Comparison of ENCODE assay signal across 17 cellular contexts in the genomic region with DNA sequence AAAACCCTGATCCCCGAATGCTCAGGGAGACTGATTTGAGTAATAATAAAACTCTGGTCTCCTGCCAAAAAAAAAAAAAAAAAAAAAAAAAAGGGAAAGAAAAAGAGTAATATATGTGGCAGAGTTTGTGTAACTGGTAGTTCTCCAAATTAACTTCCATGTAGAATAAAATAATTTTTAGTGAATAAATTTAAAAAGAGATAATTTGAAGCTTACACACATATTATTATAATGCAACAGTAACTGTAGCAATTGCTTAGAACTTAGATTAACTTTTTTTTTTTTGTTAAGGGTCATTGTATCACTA. TPM values are rescaled to one million over a fixed set of nuclear protein-coding genes. Genes with fewer than 3 reads are reported as not detected.
A peak's percentile ranks its signal among the peaks of the same experiment; 100 is the strongest.
DNase-seq lines count a peak whose midpoint lies in the region; ATAC-seq and TF ChIP-seq lines count a peak whose summit lies in the region.
"Had no signal": no experiment of that assay in that cellular context is flagged by ENCODE, and none has a peak within 500 bp of the region (broad histone marks: within the 10 kb centered on the region; RNA-seq: fewer than 3 reads in every experiment).

No MANE protein-coding gene starts in this region.

- no peaks in the 10 kb centered on the region for H3K9me3 ChIP-seq in fibroblast of lung (ENCODE audit: control insufficient read depth, insufficient read depth, low read depth, low read length)
- H3K9me3 ChIP-seq: SJCRH30 had no signal

- no peak for DNase-seq in activated naive CD4-positive, alpha-beta T cell (lab: John Stamatoyannopoulos, UW)
- DNase-seq in activated CD8-positive, alpha-beta T cell treated with anti-CD3 and anti-CD28 coated beads, Interleukin-2, amount 10 ng/mL, durations not matched to agents 7 days and 5 days = no peak
- no peak for DNase-seq in fibroblast of lung (ENCODE audit: low read depth in 2 of 2)
- DNase-seq in stimulated activated naive B cell treated with anti-CD40 and anti-IgM and Interleukin-4, amounts not matched to agents 10 μg/mL and 1 μg/mL and 100 μg/mL, for 72 hours = no peak
- DNase-seq in nucleus accumbens (lab: John Stamatoyannopoulos, UW) = no peak
- no peak for DNase-seq in RWPE1 (ENCODE audit: low spot score)
- DNase-seq in SIG-M5 treated with dmso at 0.1 percent for 504 hours (lab: John Stamatoyannopoulos, UW; ENCODE audit: unreplicated experiment) = no peak
- DNase-seq: activated CD8-positive, alpha-beta memory T cell treated with anti-CD3 and anti-CD28 coated beads for 24 hours; COR-L47; endodermal cell; NCI-H146 had no signal

- H3K27me3 ChIP-seq in fibroblast of lung (ENCODE audit: control insufficient read depth, insufficient read depth, low read length) = no peaks in the 10 kb centered on the region
- H3K27me3 ChIP-seq: SJCRH30 had no signal

- CTCF ChIA-PET in activated CD8-positive, alpha-beta T cell treated with anti-CD3 and anti-CD28 coated beads, Interleukin-2, amount 10 ng/mL, durations not matched to agents 7 days and 5 days (lab: Charles Lee) = interaction anchor here (0.8 to 1.6 kb wide), 8 partner anchors 25 to 315 kb away, joined by 3 to 7 read pairs (median 4); a partner anchor contains a TSS
- CTCF ChIA-PET in RWPE1 (lab: Yijun Ruan, JAX) = interaction anchor here (0.7 to 0.9 kb wide), 2 partner anchors 9 to 331 kb away, joined by 3 to 4 read pairs; no protein-coding TSS in a partner anchor

- TF ChIP-seq CTCF in fibroblast of lung (conservative IDR thresholded peaks at IDR 0.05 in 1 of 2, IDR thresholded peaks at IDR 0.05 in 1 of 2; ENCODE audit: low read depth in 1 of 2, low read length in 2 of 2) (no peak), RWPE1 (conservative IDR thresholded peaks at IDR 0.05; ENCODE audit: low read depth) (no peak)

- no peaks in the 10 kb centered on the region for H3K9me3 Mint-ChIP-seq in activated naive CD4-positive, alpha-beta T cell treated with anti-CD3 and anti-CD28 coated beads, Interleukin-2, amount 50 U/mL, for 24 hours
- H3K9me3 Mint-ChIP-seq in activated CD8-positive, alpha-beta T cell treated with anti-CD3 and anti-CD28 coated beads, Interleukin-2, amount 10 ng/mL, durations not matched to agents 7 days and 5 days (ENCODE audit: insufficient read depth) = no peaks in the 10 kb centered on the region
- no peaks in the 10 kb centered on the region for H3K9me3 Mint-ChIP-seq in stimulated activated naive B cell treated with anti-CD40 and anti-IgM and Interleukin-4, amounts not matched to agents 10 μg/mL and 1 μg/mL and 100 μg/mL, for 72 hours
- H3K9me3 Mint-ChIP-seq: central memory CD8-positive, alpha-beta T cell; stimulated activated memory B cell treated with anti-CD40 and anti-IgM and Interleukin-4, amounts not matched to agents 10 μg/mL and 1 μg/mL and 100 μg/mL, for 72 hours had no signal

- no peak for ATAC-seq in activated CD8-positive, alpha-beta T cell treated with anti-CD3 and anti-CD28 coated beads, Interleukin-2, amount 10 ng/mL, durations not matched to agents 7 days and 5 days
- no peak for ATAC-seq in stimulated activated naive B cell treated with anti-CD40 and anti-IgM and Interleukin-4, amounts not matched to agents 10 μg/mL and 1 μg/mL and 100 μg/mL, for 72 hours (replicated peaks)
- ATAC-seq: GM12878; stimulated activated memory B cell treated with anti-CD40 and anti-IgM and Interleukin-4, amounts not matched to agents 10 μg/mL and 1 μg/mL and 100 μg/mL, for 72 hours had no signal

- H3K27ac ChIP-seq in fibroblast of lung (ENCODE audit: insufficient read depth, low read length) = peak overlapping the region; percentile 30
- H3K27ac ChIP-seq in RWPE1 = no peak overlapping the region
- H3K27ac ChIP-seq: SJCRH30 had no signal

- H4K20me1 ChIP-seq in fibroblast of lung (ENCODE audit: control insufficient read depth, extremely low read depth, insufficient read depth, low read length) = no peaks in the 10 kb centered on the region

- no peaks in the 10 kb centered on the region for H3K36me3 ChIP-seq in fibroblast of lung (ENCODE audit: control insufficient read depth, insufficient read depth, low read length)
- H3K36me3 ChIP-seq: SJCRH30 had no signal

- peaks cover 1% of the 10 kb centered on the region for H3K36me3 Mint-ChIP-seq in activated naive CD4-positive, alpha-beta T cell treated with anti-CD3 and anti-CD28 coated beads, Interleukin-2, amount 50 U/mL, for 24 hours
- peaks cover 9% of the 10 kb centered on the region for H3K36me3 Mint-ChIP-seq in activated CD8-positive, alpha-beta T cell treated with anti-CD3 and anti-CD28 coated beads, Interleukin-2, amount 10 ng/mL, durations not matched to agents 7 days and 5 days (ENCODE audit: low read depth)
- H3K36me3 Mint-ChIP-seq in stimulated activated naive B cell treated with anti-CD40 and anti-IgM and Interleukin-4, amounts not matched to agents 10 μg/mL and 1 μg/mL and 100 μg/mL, for 72 hours = peaks cover 1 to 4% of the 10 kb centered on the region in 2 donors
- H3K36me3 Mint-ChIP-seq: stimulated activated memory B cell treated with anti-CD40 and anti-IgM and Interleukin-4, amounts not matched to agents 10 μg/mL and 1 μg/mL and 100 μg/mL, for 72 hours had no signal

- no peak overlapping the region for H3K4me3 ChIP-seq in fibroblast of lung (replicated peaks in 1 of 4; ENCODE audit: control extremely low read depth in 1 of 4, insufficient read depth in 1 of 4, low read depth in 3 of 4, low read length in 4 of 4)
- H3K4me3 ChIP-seq: GM12878, GM23338, SJCRH30 had no signal

- POLR2A ChIA-PET in activated CD8-positive, alpha-beta T cell treated with anti-CD3 and anti-CD28 coated beads, Interleukin-2, amount 10 ng/mL, durations not matched to agents 7 days and 5 days (lab: Charles Lee) = no interaction called here
- POLR2A ChIA-PET in RWPE1 (lab: Yijun Ruan, JAX; ENCODE audit: low non-redundant PET) = no interaction called here

- H3K27me3 Mint-ChIP-seq in activated naive CD4-positive, alpha-beta T cell treated with anti-CD3 and anti-CD28 coated beads, Interleukin-2, amount 50 U/mL, for 24 hours = no peaks in the 10 kb centered on the region
- H3K27me3 Mint-ChIP-seq in activated CD8-positive, alpha-beta T cell treated with anti-CD3 and anti-CD28 coated beads, Interleukin-2, amount 10 ng/mL, durations not matched to agents 7 days and 5 days (ENCODE audit: low read depth) = no peaks in the 10 kb centered on the region
- no peaks in the 10 kb centered on the region for H3K27me3 Mint-ChIP-seq in stimulated activated naive B cell treated with anti-CD40 and anti-IgM and Interleukin-4, amounts not matched to agents 10 μg/mL and 1 μg/mL and 100 μg/mL, for 72 hours
- H3K27me3 Mint-ChIP-seq: central memory CD8-positive, alpha-beta T cell; stimulated activated memory B cell treated with anti-CD40 and anti-IgM and Interleukin-4, amounts not matched to agents 10 μg/mL and 1 μg/mL and 100 μg/mL, for 72 hours had no signal

- no peak overlapping the region for H3K9ac ChIP-seq in fibroblast of lung (ENCODE audit: insufficient read depth, low read length)

- peak overlapping the region; percentile 8 for H3K4me2 ChIP-seq in fibroblast of lung (ENCODE audit: extremely low read depth, insufficient read depth, low read length)
- H3K4me2 ChIP-seq: GM23338 had no signal

- H2AFZ ChIP-seq in fibroblast of lung (ENCODE audit: low read length) = no peak overlapping the region
- H2AFZ ChIP-seq: GM23338 had no signal

- peaks cover 17% of the 10 kb centered on the region for H3K4me1 ChIP-seq in fibroblast of lung (ENCODE audit: control insufficient read depth, extremely low read depth, insufficient read depth, low read length)
- H3K4me1 ChIP-seq: SJCRH30 had no signal

- H3K4me1 Mint-ChIP-seq in activated naive CD4-positive, alpha-beta T cell treated with anti-CD3 and anti-CD28 coated beads, Interleukin-2, amount 50 U/mL, for 24 hours = peaks cover 50% of the 10 kb centered on the region
- peaks cover 23% of the 10 kb centered on the region for H3K4me1 Mint-ChIP-seq in activated CD8-positive, alpha-beta T cell treated with anti-CD3 and anti-CD28 coated beads, Interleukin-2, amount 10 ng/mL, durations not matched to agents 7 days and 5 days (ENCODE audit: low read depth)
- peaks cover 0 to 2% of the 10 kb centered on the region in 2 donors for H3K4me1 Mint-ChIP-seq in stimulated activated naive B cell treated with anti-CD40 and anti-IgM and Interleukin-4, amounts not matched to agents 10 μg/mL and 1 μg/mL and 100 μg/mL, for 72 hours
- H3K4me1 Mint-ChIP-seq: stimulated activated memory B cell treated with anti-CD40 and anti-IgM and Interleukin-4, amounts not matched to agents 10 μg/mL and 1 μg/mL and 100 μg/mL, for 72 hours had no signal

- H3K79me2 ChIP-seq in fibroblast of lung (ENCODE audit: control insufficient read depth, insufficient read depth, low read length) = no peaks in the 10 kb centered on the region

- peak overlapping the region; percentile 37 for H3K27ac Mint-ChIP-seq in activated naive CD4-positive, alpha-beta T cell treated with anti-CD3 and anti-CD28 coated beads, Interleukin-2, amount 50 U/mL, for 24 hours
- peak overlapping the region; percentile 31 for H3K27ac Mint-ChIP-seq in activated CD8-positive, alpha-beta T cell treated with anti-CD3 and anti-CD28 coated beads, Interleukin-2, amount 10 ng/mL, durations not matched to agents 7 days and 5 days
- H3K27ac Mint-ChIP-seq in stimulated activated naive B cell treated with anti-CD40 and anti-IgM and Interleukin-4, amounts not matched to agents 10 μg/mL and 1 μg/mL and 100 μg/mL, for 72 hours = peak overlapping the region; percentile 14
- H3K27ac Mint-ChIP-seq: endodermal cell; GM23338; stimulated activated memory B cell treated with anti-CD40 and anti-IgM and Interleukin-4, amounts not matched to agents 10 μg/mL and 1 μg/mL and 100 μg/mL, for 72 hours had no signal

- H3K4me3 Mint-ChIP-seq in activated naive CD4-positive, alpha-beta T cell treated with anti-CD3 and anti-CD28 coated beads, Interleukin-2, amount 50 U/mL, for 24 hours = peak overlapping the region; percentile 54
- H3K4me3 Mint-ChIP-seq in activated CD8-positive, alpha-beta T cell treated with anti-CD3 and anti-CD28 coated beads, Interleukin-2, amount 10 ng/mL, durations not matched to agents 7 days and 5 days = peak overlapping the region; percentile 1
- no peak overlapping the region for H3K4me3 Mint-ChIP-seq in stimulated activated naive B cell treated with anti-CD40 and anti-IgM and Interleukin-4, amounts not matched to agents 10 μg/mL and 1 μg/mL and 100 μg/mL, for 72 hours
- H3K4me3 Mint-ChIP-seq: central memory CD8-positive, alpha-beta T cell; endodermal cell; GM23338; stimulated activated memory B cell treated with anti-CD40 and anti-IgM and Interleukin-4, amounts not matched to agents 10 μg/mL and 1 μg/mL and 100 μg/mL, for 72 hours had no signal

RNA-seq across cellular contexts. Expression of a gene that starts 11.0 kb away (rescaled TPM):
- total RNA-seq in activated CD8-positive, alpha-beta T cell treated with anti-CD3 and anti-CD28 coated beads, Interleukin-2, amount 10 ng/mL, durations not matched to agents 7 days and 5 days = 10 to 100 TPM; 60.6 to 69.2 TPM
- total RNA-seq in fibroblast of lung = 44.9 and 53.2 TPM in 2 replicates
- polyA plus RNA-seq in fibroblast of lung = 44.4 and 73.0 TPM in 2 replicates
- polyA plus RNA-seq in fibroblast of lung (2012) = 71.5 and 111 TPM in 2 replicates
- 20.9 and 54.4 TPM in 2 replicates for polyA minus RNA-seq in fibroblast of lung (ENCODE audit: low replicate concordance)

RNA-seq across cellular contexts. Expression of a gene that starts 38.6 kb away (rescaled TPM):
- total RNA-seq in activated CD8-positive, alpha-beta T cell treated with anti-CD3 and anti-CD28 coated beads, Interleukin-2, amount 10 ng/mL, durations not matched to agents 7 days and 5 days = under 1 TPM; 0.23 to 0.29 TPM
- total RNA-seq in fibroblast of lung = 11.0 and 23.9 TPM in 2 replicates
- 0.92 and 5.0 TPM in 2 replicates for polyA plus RNA-seq in fibroblast of lung
- polyA plus RNA-seq in fibroblast of lung (2012) = 1.9 and 8.5 TPM in 2 replicates
- 17.9 and 76.9 TPM in 2 replicates for polyA minus RNA-seq in fibroblast of lung (ENCODE audit: low replicate concordance)

Comparison
In these comparisons a context has a peak if more than half of its experiments do, and no peak if none do; other contexts are left out.
1. H3K4me3 Mint-ChIP-seq: peak in activated naive CD4-positive, alpha-beta T cell treated with anti-CD3 and anti-CD28 coated beads, Interleukin-2, amount 50 U/mL, for 24 hours (single experiment) and activated CD8-positive, alpha-beta T cell treated with anti-CD3 and anti-CD28 coated beads, Interleukin-2, amount 10 ng/mL, durations not matched to agents 7 days and 5 days (single experiment); none in stimulated activated naive B cell treated with anti-CD40 and anti-IgM and Interleukin-4, amounts not matched to agents 10 μg/mL and 1 μg/mL and 100 μg/mL, for 72 hours (0 of 2).
2. Peak in every context shown above with its lines, with median percentiles within 50 percentile points of each other: H3K27ac Mint-ChIP-seq.